1 cellular context compared by ENCODE assay signal in genomic region chr1:3858231-3858981, GRCh38.
TF ChIP-seq lines count a peak whose summit lies in the region.

No MANE protein-coding gene starts in this region.

TF ChIP-seq in HepG2, 621 proteins besides CTCF, POLR2A, EP300 and RAD21 (continued from another document):
- TF ChIP-seq HDAC2 (CRISPR knock-in tag; IDR thresholded peaks at IDR 0.05) (no peak), ZFP36 (IDR thresholded peaks at IDR 0.05; ENCODE audit: borderline replicate concordance, low read depth, low read length, partially characterized antibody) (no peak), MXD3 (CRISPR knock-in tag; IDR thresholded peaks at IDR 0.05) (0 out of 2 replicates have a peak, but pooled peaks have one; percentile 4), ZNF451 (CRISPR knock-in tag; IDR thresholded peaks at IDR 0.05) (no peak), BRD4 (CRISPR knock-in tag; IDR thresholded peaks at IDR 0.05) (no peak), PPARG (CRISPR knock-in tag; conservative IDR thresholded peaks at IDR 0.05) (no peak), MAFK (conservative IDR thresholded peaks at IDR 0.05 in 1 of 2, IDR thresholded peaks at IDR 0.05 in 1 of 2; ENCODE audit: low read length in 2 of 2) (no peak), ZBTB34 (CRISPR knock-in tag; IDR thresholded peaks at IDR 0.05) (no peak), NFIC (IDR thresholded peaks at IDR 0.05; ENCODE audit: low read length) (no peak), SKI (IDR thresholded peaks at IDR 0.05; ENCODE audit: partially characterized antibody) (no peak), ZBTB33 (CRISPR knock-in tag; IDR thresholded peaks at IDR 0.05) (peak; percentile 71; the same call in 1 of the 2 replicates), ZNF329 (CRISPR knock-in tag; IDR thresholded peaks at IDR 0.05; ENCODE audit: low read depth) (no peak), ZBTB43 (CRISPR knock-in tag; conservative IDR thresholded peaks at IDR 0.05) (no peak), ZNF687 (CRISPR knock-in tag; IDR thresholded peaks at IDR 0.05) (peak; percentile 53), TBP (CRISPR knock-in tag; IDR thresholded peaks at IDR 0.05) (0 out of 2 replicates have a peak, but pooled peaks have one; percentile 29), CREBL2 (CRISPR knock-in tag; IDR thresholded peaks at IDR 0.05; ENCODE audit: borderline replicate concordance) (no peak), KLF12 (CRISPR knock-in tag; IDR thresholded peaks at IDR 0.05; ENCODE audit: borderline replicate concordance) (no peak), ZSCAN5A (CRISPR knock-in tag; IDR thresholded peaks at IDR 0.05; ENCODE audit: borderline replicate concordance) (no peak), MTERF4 (CRISPR knock-in tag; IDR thresholded peaks at IDR 0.05) (no peak)
